2 cellular contexts compared by ENCODE assay signal in genomic region chr2:75219213-75219612, GRCh38. TPM values are rescaled to one million over a fixed set of nuclear protein-coding genes. Genes with fewer than 3 reads are reported as not detected.
"Had no signal": no experiment of that assay in that cellular context is flagged by ENCODE, and none has a peak within 500 bp of the region (broad histone marks: within the 10 kb centered on the region; RNA-seq: fewer than 3 reads in every experiment).

No MANE protein-coding gene starts in this region.

RNA-seq across cellular contexts. Expression of gene TACR1, which starts 19.9 kb away (rescaled TPM):
- total RNA-seq: natural killer cell, right lobe of liver had no signal
